In the genomic region with DNA sequence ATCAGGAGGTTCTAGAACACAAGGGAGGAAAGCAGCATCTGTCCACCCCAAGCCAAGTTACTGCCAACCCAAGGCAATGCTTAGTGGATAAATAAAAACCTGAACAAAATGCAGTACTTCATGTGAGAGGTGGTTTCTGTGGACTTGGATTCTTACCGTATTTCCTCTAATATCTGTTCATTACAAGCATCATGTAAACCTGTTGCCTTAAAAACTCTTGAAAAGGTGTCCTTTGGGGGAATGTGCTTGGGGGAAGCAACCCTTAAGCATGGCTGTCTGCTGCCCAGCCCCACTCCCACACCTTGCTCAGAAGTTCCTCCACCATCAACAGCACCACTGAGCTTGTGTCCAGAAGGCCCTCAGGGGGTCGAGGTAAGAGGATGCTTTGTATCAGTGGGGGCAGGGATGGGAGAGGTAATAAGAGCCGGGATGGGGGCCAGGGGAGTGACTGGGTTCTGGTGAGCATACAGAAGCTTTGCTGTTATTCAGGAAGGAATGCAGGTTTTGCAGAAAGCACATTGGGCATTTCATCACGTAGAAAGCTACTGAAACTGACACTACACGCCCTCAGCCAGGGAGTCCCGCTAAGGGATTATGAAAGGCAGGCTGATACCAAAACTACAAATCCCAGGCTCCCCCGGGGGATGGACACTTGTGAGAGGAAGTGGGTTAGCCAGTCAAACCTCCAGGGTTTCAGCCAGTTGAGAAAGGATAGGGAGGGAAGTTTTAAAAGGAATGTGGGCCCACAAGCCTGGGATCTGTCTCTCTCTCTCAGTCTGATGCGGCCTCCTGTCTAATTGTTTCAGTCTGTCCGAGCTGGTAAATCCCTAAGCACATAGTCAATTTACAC, we compare ENCODE assay signal across 10 cellular contexts. TPM values are rescaled to one million over a fixed set of nuclear protein-coding genes. Genes with fewer than 3 reads are reported as not detected.
DNase-seq lines count a peak whose midpoint lies in the region; ATAC-seq, FAIRE-seq and TF ChIP-seq lines count a peak whose summit lies in the region.
"Had no signal": no experiment of that assay in that cellular context is flagged by ENCODE, and none has a peak within 500 bp of the region (broad histone marks: within the 10 kb centered on the region; RNA-seq: fewer than 3 reads in every experiment).

No MANE protein-coding gene starts in this region.

- H3K36me3 ChIP-seq in astrocyte (ENCODE audit: insufficient read depth, low read length) = peaks cover 3% of the 10 kb centered on the region

- peak overlapping the region; percentile 47 for H3K4me2 ChIP-seq in astrocyte (ENCODE audit: low read length)

- H3K27me3 ChIP-seq in astrocyte (ENCODE audit: insufficient read depth, low read length) = no peaks in the 10 kb centered on the region

- peaks cover 7% of the 10 kb centered on the region for H3K36me3 Mint-ChIP-seq in astrocyte (ENCODE audit: low read depth, unreplicated experiment)
- peaks cover 4% of the 10 kb centered on the region for H3K36me3 Mint-ChIP-seq in type B pancreatic cell

- H4K20me1 ChIP-seq in astrocyte (ENCODE audit: insufficient read depth, low read length) = no peaks in the 10 kb centered on the region

- ATAC-seq in GM18868 (IDR thresholded peaks at IDR 0.05; ENCODE audit: unreplicated experiment) = no peak

- DNase-seq in SIG-M5 treated with dmso at 0.1 percent for 504 hours (lab: John Stamatoyannopoulos, UW; ENCODE audit: unreplicated experiment) (peak; percentile 8), SIG-M5 (lab: John Stamatoyannopoulos, UW) (no peak), astrocyte (ENCODE audit: low read depth) (peak; percentile 79), iPS-NIHi7 (ENCODE audit: extremely low spot score) (peak; percentile 84), type B pancreatic cell (ENCODE audit: extremely low spot score, unreplicated experiment) (peak; percentile 79), OCI-M1 (lab: John Stamatoyannopoulos, UW) (no peak), DMS153 treated with DMSO at 0.1 percent for 48 hours (lab: John Stamatoyannopoulos, UW; ENCODE audit: unreplicated experiment) (no peak)
- DNase-seq: activated CD4-positive, alpha-beta T cell treated with anti-CD3 and anti-CD28 coated beads, Interleukin-2, amount 50 U/mL, for 4 hours had no signal

- H3K4me3 ChIP-seq in astrocyte (ENCODE audit: insufficient read depth, low read depth, low read length) = no peak overlapping the region

- H3K9me3 ChIP-seq in astrocyte (ENCODE audit: insufficient read depth, low read depth, low read length) = no peaks in the 10 kb centered on the region

- TF ChIP-seq CTCF in astrocyte (IDR thresholded peaks at IDR 0.05; ENCODE audit: insufficient read depth, low read depth, low read length) (no peak), type B pancreatic cell (conservative IDR thresholded peaks at IDR 0.05) (no peak)

- peaks cover 14% of the 10 kb centered on the region for H3K4me1 Mint-ChIP-seq in astrocyte (ENCODE audit: low read depth, unreplicated experiment)
- H3K4me1 Mint-ChIP-seq in type B pancreatic cell (ENCODE audit: unreplicated experiment) = peaks cover 19% of the 10 kb centered on the region

- H3K9me3 Mint-ChIP-seq in astrocyte (ENCODE audit: unreplicated experiment) (no peaks in the 10 kb centered on the region), type B pancreatic cell (no peaks in the 10 kb centered on the region)

- no peak overlapping the region for H2AFZ ChIP-seq in astrocyte (ENCODE audit: low read depth, low read length)

- H3K4me1 ChIP-seq in astrocyte (ENCODE audit: insufficient read depth, low read length) = peaks cover 4% of the 10 kb centered on the region

- H3K27ac Mint-ChIP-seq in astrocyte (ENCODE audit: unreplicated experiment) (peak overlapping the region; percentile 77), type B pancreatic cell (peak overlapping the region; percentile 81)

- H3K27ac ChIP-seq in astrocyte (ENCODE audit: low read depth, low read length) = peak overlapping the region; percentile 2
- H3K27ac ChIP-seq: C4-2B had no signal

- no peaks in the 10 kb centered on the region for H3K79me2 ChIP-seq in astrocyte (ENCODE audit: insufficient read depth, low read length)

- H3K4me3 Mint-ChIP-seq in astrocyte (ENCODE audit: unreplicated experiment) (no peak overlapping the region), type B pancreatic cell (peak overlapping the region; percentile 28)

- peak; percentile 67 for FAIRE-seq in astrocyte (lab: Jason Lieb, UNC)

- H3K9ac ChIP-seq in astrocyte (ENCODE audit: low read length) = peak overlapping the region; percentile 26

- H3K27me3 Mint-ChIP-seq in astrocyte (ENCODE audit: low read depth, unreplicated experiment) (no peaks in the 10 kb centered on the region), type B pancreatic cell (peaks cover 3% of the 10 kb centered on the region)

RNA-seq across cellular contexts. Expression of gene KCNJ1, which starts 52.0 kb away (rescaled TPM):
- total RNA-seq in astrocyte (0.14 TPM in 1 of 2 replicates, not detected in the other), type B pancreatic cell (ENCODE audit: low replicate concordance) (0.27 TPM in 1 of 2 replicates, not detected in the other)

Comparison
In these comparisons a context has a peak if more than half of its experiments do, and no peak if none do; other contexts are left out.
1. DNase-seq: peak in SIG-M5 treated with dmso at 0.1 percent for 504 hours (single experiment), astrocyte (single experiment), iPS-NIHi7 (single experiment) and type B pancreatic cell (single experiment); none in SIG-M5 (single experiment), OCI-M1 (single experiment) and DMS153 treated with DMSO at 0.1 percent for 48 hours (single experiment).